ENCODE assay signal across 22 cellular contexts in genomic region chr12:17342381-17342961, GRCh38.
DNase-seq lines count a peak whose midpoint lies in the region; ATAC-seq and TF ChIP-seq lines count a peak whose summit lies in the region.
"Had no signal": no experiment of that assay in that cellular context is flagged by ENCODE, and none has a peak within 500 bp of the region (broad histone marks: within the 10 kb centered on the region; RNA-seq: fewer than 3 reads in every experiment).

No MANE protein-coding gene starts in this region.

- H3K4me3 Mint-ChIP-seq in GM23338, result no peak overlapping the region
- H3K4me3 Mint-ChIP-seq: CD4-positive, alpha-beta T cell; HFFc6 had no signal

- no peaks in the 10 kb centered on the region for H3K36me3 Mint-ChIP-seq in GM23338 (ENCODE audit: low read depth)

- H3K4me1 ChIP-seq in GM23338 (ENCODE audit: insufficient read depth) (peaks cover 15% of the 10 kb centered on the region), PC-3 (ENCODE audit: insufficient read depth, low read length) (peaks cover 32% of the 10 kb centered on the region), hepatocyte (ENCODE audit: insufficient read depth) (no peaks in the 10 kb centered on the region), prostate gland (replicated peaks) (no peaks in the 10 kb centered on the region), PC-9 (replicated peaks; ENCODE audit: insufficient read depth) (no peaks in the 10 kb centered on the region)
- H3K4me1 ChIP-seq: BLaER1 had no signal

- TF ChIP-seq POLR2A in prostate gland (IDR thresholded peaks at IDR 0.05), result no peak

- CTCF ChIA-PET in PC-3 (lab: Charles Lee), result no interaction called here
- CTCF ChIA-PET in PC-9 (lab: Charles Lee), result no interaction called here

- H3K9me3 ChIP-seq in PC-3 (ENCODE audit: low read length) (no peaks in the 10 kb centered on the region), hepatocyte (ENCODE audit: low read depth) (no peaks in the 10 kb centered on the region), prostate gland (no peaks in the 10 kb centered on the region), PC-9 (ENCODE audit: insufficient read depth, low read depth) (no peaks in the 10 kb centered on the region)
- H3K9me3 ChIP-seq: BLaER1 had no signal

- H3K27me3 Mint-ChIP-seq in GM23338 (ENCODE audit: insufficient read depth, low read depth, poor library complexity), result no peaks in the 10 kb centered on the region
- H3K27me3 Mint-ChIP-seq: CD4-positive, alpha-beta T cell had no signal

- ATAC-seq in GM23338, result no peak
- peak; percentile 90 for ATAC-seq in PC-3
- no peak for ATAC-seq in GM18498 (IDR thresholded peaks at IDR 0.05; ENCODE audit: unreplicated experiment)

- H3K4me1 Mint-ChIP-seq in GM23338, result peaks cover 20% of the 10 kb centered on the region

- H3K27me3 ChIP-seq in GM23338 (ENCODE audit: insufficient read depth) (no peaks in the 10 kb centered on the region), PC-3 (ENCODE audit: low read length) (no peaks in the 10 kb centered on the region), hepatocyte (no peaks in the 10 kb centered on the region), prostate gland (replicated peaks; ENCODE audit: insufficient read depth) (no peaks in the 10 kb centered on the region), PC-9 (ENCODE audit: insufficient read depth, low read depth) (no peaks in the 10 kb centered on the region)
- H3K27me3 ChIP-seq: BLaER1 had no signal

- intact Hi-C loops in PC-3 (cut with micrococcal nuclease), result loop anchor here (10.0 kb wide), 1 partner anchor 582 kb away; no protein-coding TSS in a partner anchor
- intact Hi-C loops in prostate gland (cut with DNase I), result no loop called here
- intact Hi-C loops in PC-9 (cut with micrococcal nuclease; ENCODE audit: unreplicated experiment), result no loop called here

- H3K27ac ChIP-seq in GM23338 (ENCODE audit: low read depth), result no peak overlapping the region
- H3K27ac ChIP-seq in PC-3 (ENCODE audit: low read length), result peak overlapping the region; percentile 85
- no peak overlapping the region for H3K27ac ChIP-seq in hepatocyte
- H3K27ac ChIP-seq in prostate gland, result no peak overlapping the region
- no peak overlapping the region for H3K27ac ChIP-seq in PC-9
- H3K27ac ChIP-seq: BLaER1 had no signal

- DNase-seq in GM23338 (ENCODE audit: low spot score) (peak; percentile 13), PC-3 (peak; percentile 65), hepatocyte (ENCODE audit: low spot score) (peak; percentile 8), retina (peak; percentile 13), prostate gland (ENCODE audit: low spot score) (no peak), PC-9 (no peak)
- DNase-seq: ACHN; CD4-positive, alpha-beta T cell; COR-L47; GF-D8; H7; HFFc6; KG1; NCI-H1092 treated with DMSO at 0.1 percent for 48 hours; NCI-H146; NCI-H2029 treated with DMSO at 0.1 percent for 48 hours; NCI-H226; NCI-H510A treated with DMSO at 0.1 percent for 48 hours; NCI-H774; SHP77 had no signal

- peak overlapping the region; percentile 67; the same call in 1 of the 2 replicates for H2AFZ ChIP-seq in GM23338
- peak overlapping the region; percentile 48; the same call in 1 of the 2 replicates for H2AFZ ChIP-seq in PC-3 (ENCODE audit: low read length)
- no peak overlapping the region for H2AFZ ChIP-seq in hepatocyte
- H2AFZ ChIP-seq in PC-9, result no peak overlapping the region

- H3K79me2 ChIP-seq in GM23338 (replicated peaks; ENCODE audit: insufficient read depth), result no peaks in the 10 kb centered on the region
- no peaks in the 10 kb centered on the region for H3K79me2 ChIP-seq in PC-3 (ENCODE audit: low read length)
- H3K79me2 ChIP-seq in hepatocyte, result no peaks in the 10 kb centered on the region
- H3K79me2 ChIP-seq in PC-9 (ENCODE audit: low read depth), result no peaks in the 10 kb centered on the region

- H3K9ac ChIP-seq in PC-3 (ENCODE audit: low read length), result peak overlapping the region; percentile 40; the same call in 1 of the 2 replicates
- H3K9ac ChIP-seq: BLaER1 had no signal

- H3K4me3 ChIP-seq in GM23338, result no peak overlapping the region
- H3K4me3 ChIP-seq in PC-3 (ENCODE audit: low read length), result no peak overlapping the region
- H3K4me3 ChIP-seq in hepatocyte, result no peak overlapping the region
- no peak overlapping the region for H3K4me3 ChIP-seq in prostate gland
- H3K4me3 ChIP-seq in PC-9, result no peak overlapping the region
- H3K4me3 ChIP-seq: BLaER1 had no signal

- H4K20me1 ChIP-seq in GM23338 (replicated peaks; ENCODE audit: insufficient read depth) (no peaks in the 10 kb centered on the region), PC-3 (ENCODE audit: low read length) (no peaks in the 10 kb centered on the region), hepatocyte (ENCODE audit: insufficient read depth, poor library complexity, severe bottlenecking) (no peaks in the 10 kb centered on the region), PC-9 (ENCODE audit: insufficient read depth) (no peaks in the 10 kb centered on the region)
- H4K20me1 ChIP-seq: BLaER1 had no signal

- no peaks in the 10 kb centered on the region for H3K36me3 ChIP-seq in GM23338 (ENCODE audit: insufficient read depth)
- H3K36me3 ChIP-seq in PC-3 (ENCODE audit: low read depth, low read length), result no peaks in the 10 kb centered on the region
- no peaks in the 10 kb centered on the region for H3K36me3 ChIP-seq in hepatocyte (replicated peaks; ENCODE audit: insufficient read depth, low read depth)
- H3K36me3 ChIP-seq in prostate gland, result no peaks in the 10 kb centered on the region
- no peaks in the 10 kb centered on the region for H3K36me3 ChIP-seq in PC-9 (ENCODE audit: low read depth)
- H3K36me3 ChIP-seq: BLaER1 had no signal

- no peaks in the 10 kb centered on the region for H3K9me3 Mint-ChIP-seq in GM23338

- H3K27ac Mint-ChIP-seq in GM23338, result no peak overlapping the region
- H3K27ac Mint-ChIP-seq: CD4-positive, alpha-beta T cell; HFFc6 had no signal

- POLR2A ChIA-PET in PC-3 (lab: Charles Lee; ENCODE audit: unreplicated experiment), result no interaction called here
- POLR2A ChIA-PET in PC-9 (lab: Charles Lee; ENCODE audit: unreplicated experiment), result no interaction called here

- H3K9me2 ChIP-seq in GM23338 (ENCODE audit: insufficient read depth) (no peaks in the 10 kb centered on the region), PC-3 (replicated peaks; ENCODE audit: low read length) (no peaks in the 10 kb centered on the region), hepatocyte (replicated peaks; ENCODE audit: insufficient read depth) (no peaks in the 10 kb centered on the region), PC-9 (ENCODE audit: insufficient read depth) (no peaks in the 10 kb centered on the region; the same call in 1 of the 2 replicates)

- no peak overlapping the region for H3K4me2 ChIP-seq in GM23338
- peak overlapping the region; percentile 80 for H3K4me2 ChIP-seq in PC-3 (ENCODE audit: low read length)
- no peak overlapping the region for H3K4me2 ChIP-seq in hepatocyte
- no peak overlapping the region for H3K4me2 ChIP-seq in PC-9
- H3K4me2 ChIP-seq: BLaER1 had no signal

- 33% methylated on average over 1 of the region's 1 CpG for whole genome bisulfite sequencing in hepatocyte (ENCODE audit: low lambda C conversion rate, missing lambda C conversion rate)
- 50% methylated on average over 1 of the region's 1 CpG for WGBS in prostate gland

- H3F3A ChIP-seq in GM23338 (replicated peaks; ENCODE audit: low read depth) (no peaks in the 10 kb centered on the region), PC-3 (ENCODE audit: low read length, unreplicated experiment) (no peaks in the 10 kb centered on the region), PC-9 (ENCODE audit: insufficient read depth, low read depth) (no peaks in the 10 kb centered on the region)

- BruUV-seq in PC-3 (replicated peaks; lab: Mats Ljungman, UMichigan), result no TSS peak
- no TSS peak for BruUV-seq in PC-9 (replicated peaks; lab: Mats Ljungman, UMichigan)

- no peak for TF ChIP-seq CTCF in GM23338 (conservative IDR thresholded peaks at IDR 0.05; ENCODE audit: low read depth in 2 of 2)
- TF ChIP-seq CTCF in PC-3 (conservative IDR thresholded peaks at IDR 0.05; ENCODE audit: low read depth, low read length), result no peak
- TF ChIP-seq CTCF in hepatocyte (IDR thresholded peaks at IDR 0.05; ENCODE audit: poor library complexity), result no peak
- no peak for TF ChIP-seq CTCF in prostate gland (IDR thresholded peaks at IDR 0.05)
- TF ChIP-seq CTCF in PC-9 (conservative IDR thresholded peaks at IDR 0.05), result no peak

TF ChIP-seq in GM23338, 12 proteins besides CTCF, POLR2A, EP300 and RAD21:
- no peak for TF ChIP-seq ZNF331 (CRISPR knock-in tag; IDR thresholded peaks at IDR 0.05; ENCODE audit: low read depth)
- no peak for TF ChIP-seq ETS1 (IDR thresholded peaks at IDR 0.05)
- no peak for TF ChIP-seq POLR2AphosphoS5 (IDR thresholded peaks at IDR 0.05; ENCODE audit: low read depth)

Comparison
In these comparisons a context has a peak if more than half of its experiments do, and no peak if none do; other contexts are left out.
1. DNase-seq: peak in GM23338 (single experiment), PC-3 (single experiment), hepatocyte (single experiment) and retina (single experiment); none in prostate gland (single experiment) and PC-9 (0 of 2).
2. H2AFZ ChIP-seq: peak in GM23338 (single experiment) and PC-3 (single experiment); none in hepatocyte (single experiment) and PC-9 (single experiment).